ENCODE assay signal across 29 cellular contexts in the genomic region with DNA sequence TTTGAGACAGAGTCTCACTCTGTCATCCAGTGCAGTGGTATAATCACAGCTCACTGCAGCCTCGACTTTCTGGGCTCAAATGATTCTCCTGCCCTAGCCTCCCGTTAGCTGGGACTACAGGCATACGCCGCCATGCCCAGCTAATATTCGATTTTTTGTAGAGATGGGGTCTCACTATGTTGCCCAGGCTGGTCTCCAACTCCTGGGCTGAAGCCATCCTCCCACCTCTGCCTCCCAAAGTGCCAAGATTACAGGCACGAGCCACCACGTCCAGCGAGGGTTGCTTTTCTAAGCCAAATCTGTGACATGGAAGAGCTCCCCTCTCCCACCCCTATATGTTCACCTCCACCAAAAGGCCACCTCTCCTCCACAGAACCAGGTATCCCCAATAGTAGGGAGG. TPM values are rescaled to one million over a fixed set of nuclear protein-coding genes. Genes with fewer than 3 reads are reported as not detected.
DNase-seq lines count a peak whose midpoint lies in the region; ATAC-seq, FAIRE-seq and TF ChIP-seq lines count a peak whose summit lies in the region.
"Had no signal": no experiment of that assay in that cellular context is flagged by ENCODE, and none has a peak within 500 bp of the region (broad histone marks: within the 10 kb centered on the region; RNA-seq: fewer than 3 reads in every experiment).

No MANE protein-coding gene starts in this region.

- TF ChIP-seq RAD21 in HepG2 (CRISPR knock-in tag; IDR thresholded peaks at IDR 0.05) = no peak

- H3K27me3 Mint-ChIP-seq in activated naive CD4-positive, alpha-beta T cell treated with anti-CD3 and anti-CD28 coated beads, Interleukin-2, amount 50 U/mL, for 24 hours = no peaks in the 10 kb centered on the region
- H3K27me3 Mint-ChIP-seq in WTC11 (ENCODE audit: low read depth) = no peaks in the 10 kb centered on the region
- no peaks in the 10 kb centered on the region for H3K27me3 Mint-ChIP-seq in activated CD8-positive, alpha-beta memory T cell treated with anti-CD3 and anti-CD28 coated beads, Interleukin-2, amount 10 ng/mL, durations not matched to agents 7 days and 5 days
- H3K27me3 Mint-ChIP-seq: activated CD4-positive, alpha-beta T cell treated with anti-CD3 and anti-CD28 coated beads for 36 hours; activated naive CD8-positive, alpha-beta T cell had no signal

- intact Hi-C loops in HepG2 (cut with micrococcal nuclease; ENCODE audit: unreplicated experiment) = no loop called here

- peaks cover 2% of the 10 kb centered on the region; the same call in 1 of the 2 replicates for H4K20me1 ChIP-seq in HepG2 (ENCODE audit: insufficient read depth, low read length)

- TF ChIP-seq CTCF in WTC11 (IDR thresholded peaks at IDR 0.05) = no peak
- TF ChIP-seq CTCF in HepG2 (CRISPR knock-in tag; IDR thresholded peaks at IDR 0.05) = no peak

- no peak for FAIRE-seq in HepG2 (lab: Jason Lieb, UNC)
- FAIRE-seq: colon, GM12891, H54 had no signal

- H3K4me3 Mint-ChIP-seq in activated naive CD4-positive, alpha-beta T cell treated with anti-CD3 and anti-CD28 coated beads, Interleukin-2, amount 50 U/mL, for 24 hours = no peak overlapping the region
- no peak overlapping the region for H3K4me3 Mint-ChIP-seq in WTC11
- H3K4me3 Mint-ChIP-seq in activated CD8-positive, alpha-beta memory T cell treated with anti-CD3 and anti-CD28 coated beads, Interleukin-2, amount 10 ng/mL, durations not matched to agents 7 days and 5 days = no peak overlapping the region
- H3K4me3 Mint-ChIP-seq: activated CD4-positive, alpha-beta T cell treated with anti-CD3 and anti-CD28 coated beads for 36 hours; activated naive CD8-positive, alpha-beta T cell; nephron; T-helper 2 cell treated with Interferon-gamma antibody and Interleukin-4, amounts not matched to agents 5 μg/mL and 100 μg/mL, for 36 hours had no signal

- no peak overlapping the region for H2AFZ ChIP-seq in HepG2 (ENCODE audit: low read length)

- no TSS peak for BruUV-seq in HepG2 (replicated peaks; lab: Mats Ljungman, UMichigan)

- peak overlapping the region; percentile 30 for H3K27ac Mint-ChIP-seq in activated naive CD4-positive, alpha-beta T cell treated with anti-CD3 and anti-CD28 coated beads, Interleukin-2, amount 50 U/mL, for 24 hours
- peak overlapping the region in 1 of 2 donors; percentile 14 for H3K27ac Mint-ChIP-seq in activated naive CD4-positive, alpha-beta T cell treated with anti-CD3 and anti-CD28 coated beads, Interleukin-2, amount 50 U/mL, for 72 hours
- H3K27ac Mint-ChIP-seq in WTC11 = no peak overlapping the region
- H3K27ac Mint-ChIP-seq in activated CD8-positive, alpha-beta memory T cell treated with anti-CD3 and anti-CD28 coated beads, Interleukin-2, amount 10 ng/mL, durations not matched to agents 7 days and 5 days = no peak overlapping the region
- H3K27ac Mint-ChIP-seq: activated CD4-positive, alpha-beta T cell treated with anti-CD3 and anti-CD28 coated beads for 36 hours; activated naive CD8-positive, alpha-beta T cell; T-helper 2 cell treated with Interferon-gamma antibody and Interleukin-4, amounts not matched to agents 5 μg/mL and 100 μg/mL, for 36 hours had no signal

- in situ Hi-C loops in HepG2 (cut with HindIII; ENCODE audit: extremely low pct_ligation_motif_present, low pct_unique_long_range_greater_than_20kb) = no loop called here

- no peaks in the 10 kb centered on the region for H3K9me3 ChIP-seq in HepG2 (ENCODE audit: low read length)
- H3K9me3 ChIP-seq: ascending aorta, BE2C, SK-N-SH, testis, uterus had no signal

- POLR2A ChIA-PET in WTC11 (lab: Charles Lee) (interaction anchor here (2.4 kb wide), 1 partner anchor 12 kb away, joined by 7 read pairs; a partner anchor contains a TSS), HepG2 (lab: Yijun Ruan, JAX) (interaction anchor here (0.7 kb wide), 1 partner anchor 11 kb away, joined by 3 read pairs; a partner anchor contains a TSS)

- H3K9ac ChIP-seq in HepG2 (ENCODE audit: insufficient read depth, low read depth, low read length) = no peak overlapping the region
- H3K9ac ChIP-seq: SK-N-SH had no signal

- no peak overlapping the region for H3K4me2 ChIP-seq in HepG2 (ENCODE audit: low read depth, low read length)
- H3K4me2 ChIP-seq: SK-N-SH had no signal

- H3K36me3 ChIP-seq in HepG2 (replicated peaks in 1 of 2; ENCODE audit: control insufficient read depth in 1 of 2, insufficient read depth in 2 of 2, low read length in 2 of 2) = peaks cover 16 to 41% of the 10 kb centered on the region in 2 experiments
- H3K36me3 ChIP-seq: uterus had no signal

- no peak for ATAC-seq in activated naive CD4-positive, alpha-beta T cell treated with anti-CD3 and anti-CD28 coated beads, Interleukin-2, amount 50 U/mL, for 72 hours
- no peak for ATAC-seq in WTC11
- ATAC-seq in HepG2 = no peak
- no peak for ATAC-seq in activated CD8-positive, alpha-beta memory T cell treated with anti-CD3 and anti-CD28 coated beads, Interleukin-2, amount 10 ng/mL, durations not matched to agents 7 days and 5 days
- ATAC-seq: activated CD4-positive, alpha-beta T cell treated with anti-CD3 and anti-CD28 coated beads for 36 hours; Right ventricle myocardium inferior; stimulated activated naive CD8-positive, alpha-beta T cell treated with anti-CD3 and anti-CD28 coated beads, Interleukin-15, Interleukin-2, amounts not matched to agents 100 U/mL and 50 U/mL, for 24 hours had no signal

- no peaks in the 10 kb centered on the region for H3K9me3 Mint-ChIP-seq in activated naive CD4-positive, alpha-beta T cell treated with anti-CD3 and anti-CD28 coated beads, Interleukin-2, amount 50 U/mL, for 24 hours
- H3K9me3 Mint-ChIP-seq in activated naive CD4-positive, alpha-beta T cell treated with anti-CD3 and anti-CD28 coated beads, Interleukin-2, amount 50 U/mL, for 72 hours = no peaks in the 10 kb centered on the region
- peaks cover 6% of the 10 kb centered on the region for H3K9me3 Mint-ChIP-seq in WTC11
- no peaks in the 10 kb centered on the region for H3K9me3 Mint-ChIP-seq in activated CD8-positive, alpha-beta memory T cell treated with anti-CD3 and anti-CD28 coated beads, Interleukin-2, amount 10 ng/mL, durations not matched to agents 7 days and 5 days (ENCODE audit: low read depth)
- H3K9me3 Mint-ChIP-seq: T-helper 2 cell treated with Interferon-gamma antibody and Interleukin-4, amounts not matched to agents 5 μg/mL and 100 μg/mL, for 36 hours had no signal

- H3K27me3 ChIP-seq in HepG2 (ENCODE audit: control insufficient read depth in 1 of 2, insufficient read depth in 2 of 2, low read length in 2 of 2) = no peaks in the 10 kb centered on the region
- H3K27me3 ChIP-seq: ascending aorta, BE2C, testis, uterus had no signal

- WGBS in HepG2 (ENCODE audit: low lambda C conversion rate) = 98% methylated on average over 8 of the region's 8 CpGs

- DNase-seq in activated naive CD4-positive, alpha-beta T cell treated with anti-CD3 and anti-CD28 coated beads, Interleukin-2, amount 50 U/mL, for 72 hours (ENCODE audit: low spot score in 2 of 2) = no peak
- DNase-seq in WTC11 (ENCODE audit: low spot score) (no peak), HepG2 (ENCODE audit: low spot score) (no peak), Kasumi-1 (lab: John Stamatoyannopoulos, UW) (no peak), DMS 273 treated with DMSO at 0.1 percent for 48 hours (lab: John Stamatoyannopoulos, UW) (no peak)
- no peak for DNase-seq in activated CD8-positive, alpha-beta memory T cell treated with anti-CD3 and anti-CD28 coated beads, Interleukin-2, amount 10 ng/mL, durations not matched to agents 7 days and 5 days
- DNase-seq: ACHN; activated CD4-positive, alpha-beta T cell treated with anti-CD3 and anti-CD28 coated beads for 36 hours; BE2C; DMS153; effector CD4-positive, alpha-beta T cell; NCI-H1417; NCI-H2029; NCI-H524 treated with DMSO at 0.1 percent for 48 hours; NK-92 treated with Interleukin-12 subunit alpha and Interleukin-12 subunit beta, amount 100 ng/mL, for 24 hours; SK-N-SH; stimulated activated naive CD8-positive, alpha-beta T cell treated with anti-CD3 and anti-CD28 coated beads, Interleukin-15, Interleukin-2, amounts not matched to agents 100 U/mL and 50 U/mL, for 24 hours; testis; uterus had no signal

- H3K4me1 Mint-ChIP-seq in activated naive CD4-positive, alpha-beta T cell treated with anti-CD3 and anti-CD28 coated beads, Interleukin-2, amount 50 U/mL, for 24 hours = peaks cover 38% of the 10 kb centered on the region
- H3K4me1 Mint-ChIP-seq in WTC11 = peaks cover 30% of the 10 kb centered on the region
- H3K4me1 Mint-ChIP-seq in activated CD8-positive, alpha-beta memory T cell treated with anti-CD3 and anti-CD28 coated beads, Interleukin-2, amount 10 ng/mL, durations not matched to agents 7 days and 5 days = peaks cover 46% of the 10 kb centered on the region

- no peak overlapping the region for H3K4me3 ChIP-seq in HepG2 (replicated peaks in 1 of 3; ENCODE audit: insufficient read depth in 1 of 3, low read depth in 2 of 3, low read length in 3 of 3)
- H3K4me3 ChIP-seq: ascending aorta, testis, uterus had no signal

- H3K27ac ChIP-seq in HepG2 (ENCODE audit: extremely low read length, insufficient read depth, low read length) = no peak overlapping the region
- H3K27ac ChIP-seq: ascending aorta, testis, uterus had no signal

- H3K4me1 ChIP-seq in HepG2 (ENCODE audit: insufficient read depth, low read length) = peaks cover 13% of the 10 kb centered on the region
- H3K4me1 ChIP-seq: ascending aorta had no signal

- peaks cover 9% of the 10 kb centered on the region for H3K36me3 Mint-ChIP-seq in activated naive CD4-positive, alpha-beta T cell treated with anti-CD3 and anti-CD28 coated beads, Interleukin-2, amount 50 U/mL, for 24 hours
- peaks cover 12 to 51% of the 10 kb centered on the region in 2 donors for H3K36me3 Mint-ChIP-seq in activated naive CD4-positive, alpha-beta T cell treated with anti-CD3 and anti-CD28 coated beads, Interleukin-2, amount 50 U/mL, for 72 hours
- H3K36me3 Mint-ChIP-seq in WTC11 = peaks cover 41% of the 10 kb centered on the region
- peaks cover 53% of the 10 kb centered on the region for H3K36me3 Mint-ChIP-seq in activated CD8-positive, alpha-beta memory T cell treated with anti-CD3 and anti-CD28 coated beads, Interleukin-2, amount 10 ng/mL, durations not matched to agents 7 days and 5 days

- peaks cover 56% of the 10 kb centered on the region for H3K79me2 ChIP-seq in HepG2 (ENCODE audit: insufficient read depth, low read length)

- TF ChIP-seq POLR2A in HepG2 (IDR thresholded peaks at IDR 0.05; ENCODE audit: insufficient read depth in 1 of 2, low read depth in 2 of 2, low read length in 2 of 2) = no peak

- CTCF ChIA-PET in WTC11 (lab: Charles Lee) (interaction anchor here (1.2 to 2.2 kb wide), 2 partner anchors 11 to 20 kb away, joined by 7 to 8 read pairs; a partner anchor contains a TSS), HepG2 (lab: Yijun Ruan, JAX; ENCODE audit: low intra/inter-chr PET ratio, low total read pairs) (no interaction called here)
- CTCF ChIA-PET in activated CD8-positive, alpha-beta memory T cell treated with anti-CD3 and anti-CD28 coated beads, Interleukin-2, amount 10 ng/mL, durations not matched to agents 7 days and 5 days (lab: Charles Lee) = interaction anchor here (1.1 kb wide), 1 partner anchor 28 kb away, joined by 3 read pairs; no protein-coding TSS in a partner anchor

- TF ChIP-seq EP300 in HepG2 (IDR thresholded peaks at IDR 0.05; ENCODE audit: low read depth in 2 of 2, low read length in 2 of 2) = no peak
- TF ChIP-seq EP300 in HepG2 (CRISPR knock-in tag; IDR thresholded peaks at IDR 0.05; ENCODE audit: borderline replicate concordance) = no peak

RNA-seq across cellular contexts. Expression of a gene that starts 10.9 kb away (rescaled TPM):
- 10 to 100 TPM in 1 of 2 donors, 1 to 10 TPM in 1; 7.7 to 13.2 TPM for total RNA-seq in activated naive CD4-positive, alpha-beta T cell treated with anti-CD3 and anti-CD28 coated beads, Interleukin-2, amount 50 U/mL, for 72 hours
- total RNA-seq in WTC11 (2021) (9.0 to 10.8 TPM (median 10.8 TPM) in 3 replicates), HepG2 (2016; rRNA removed; fragmentation: Illumina TruSeq; extraction: Trizol) (9.7 and 10.3 TPM in 2 replicates)
- 6.1 and 6.2 TPM in 2 replicates for total RNA-seq in HepG2 (2016; cell fraction: cytosol; rRNA removed; fragmentation: Illumina TruSeq; extraction: Trizol; ENCODE audit: low read depth)
- total RNA-seq in HepG2 (2016; cell fraction: insoluble cytoplasmic fraction; rRNA removed; fragmentation: Illumina TruSeq; extraction: Trizol) = 7.9 and 10.5 TPM in 2 replicates
- 12.6 and 12.7 TPM in 2 replicates for total RNA-seq in HepG2 (2016; cell fraction: membrane; rRNA removed; fragmentation: Illumina TruSeq; extraction: Trizol)
- total RNA-seq in HepG2 (2016; cell fraction: nucleus; rRNA removed; fragmentation: Illumina TruSeq; extraction: Trizol) = 4.6 and 7.3 TPM in 2 replicates
- 4.9 and 5.2 TPM in 2 replicates for polyA plus RNA-seq in HepG2 (2011; rRNA removed)
- 2.7 and 3.7 TPM in 2 replicates for polyA plus RNA-seq in HepG2 (2011; cell fraction: cytosol; rRNA removed)
- polyA plus RNA-seq in HepG2 (2011; cell fraction: nucleus; rRNA removed) = 10.1 and 14.5 TPM in 2 replicates
- polyA plus RNA-seq in HepG2 (2012) = 9.9 and 10.1 TPM in 2 replicates
- polyA plus RNA-seq in HepG2 (2016; cell fraction: cytosol; fragmentation: Illumina TruSeq; extraction: Trizol; ENCODE audit: low read depth) = 16.0 and 17.0 TPM in 2 replicates
- polyA plus RNA-seq in HepG2 (2016; cell fraction: insoluble cytoplasmic fraction; fragmentation: Illumina TruSeq; extraction: Trizol; ENCODE audit: low read depth) = 24.8 and 28.5 TPM in 2 replicates
- polyA plus RNA-seq in HepG2 (2016; cell fraction: membrane; fragmentation: Illumina TruSeq; extraction: Trizol; ENCODE audit: low read depth) = 25.8 and 30.2 TPM in 2 replicates
- polyA plus RNA-seq in HepG2 (2016; cell fraction: nucleus; fragmentation: Illumina TruSeq; extraction: Trizol; ENCODE audit: insufficient read depth, low read depth) = 25.5 and 26.1 TPM in 2 replicates
- 3.5 and 5.9 TPM in 2 replicates for polyA minus RNA-seq in HepG2 (2011; rRNA and poly(A)+ RNA removed; ENCODE audit: low replicate concordance)
- polyA minus RNA-seq in HepG2 (2011; cell fraction: cytosol; rRNA and poly(A)+ RNA removed) = 2.2 and 2.5 TPM in 2 replicates
- polyA minus RNA-seq in HepG2 (2011; cell fraction: nucleus; rRNA and poly(A)+ RNA removed) = 3.1 and 3.4 TPM in 2 replicates
- 10 to 100 TPM in 1 of 2 experiments, 1 to 10 TPM in 1; 8.4 to 13.7 TPM for total RNA-seq in activated CD8-positive, alpha-beta memory T cell treated with anti-CD3 and anti-CD28 coated beads, Interleukin-2, amount 10 ng/mL, durations not matched to agents 7 days and 5 days

RNA-seq across cellular contexts. Expression of a gene that starts 11.2 kb away (rescaled TPM):
- total RNA-seq in activated naive CD4-positive, alpha-beta T cell treated with anti-CD3 and anti-CD28 coated beads, Interleukin-2, amount 50 U/mL, for 72 hours = 100 to 1,000 TPM in 1 of 2 donors, 10 to 100 TPM in 1; 82.5 to 109 TPM
- total RNA-seq in WTC11 (2021) (87.1 to 91.4 TPM (median 90.3 TPM) in 3 replicates), HepG2 (2016; rRNA removed; fragmentation: Illumina TruSeq; extraction: Trizol) (41.5 and 42.1 TPM in 2 replicates)
- 8.4 TPM in 2 replicates for total RNA-seq in HepG2 (2016; cell fraction: cytosol; rRNA removed; fragmentation: Illumina TruSeq; extraction: Trizol; ENCODE audit: low read depth)
- 36.6 and 41.1 TPM in 2 replicates for total RNA-seq in HepG2 (2016; cell fraction: insoluble cytoplasmic fraction; rRNA removed; fragmentation: Illumina TruSeq; extraction: Trizol)
- total RNA-seq in HepG2 (2016; cell fraction: membrane; rRNA removed; fragmentation: Illumina TruSeq; extraction: Trizol) = 28.0 TPM in 2 replicates
- 19.5 and 21.5 TPM in 2 replicates for total RNA-seq in HepG2 (2016; cell fraction: nucleus; rRNA removed; fragmentation: Illumina TruSeq; extraction: Trizol)
- polyA plus RNA-seq in HepG2 (2011; rRNA removed) = 15.4 and 16.5 TPM in 2 replicates
- polyA plus RNA-seq in HepG2 (2011; cell fraction: cytosol; rRNA removed) = 9.8 and 11.5 TPM in 2 replicates
- 18.0 and 18.7 TPM in 2 replicates for polyA plus RNA-seq in HepG2 (2011; cell fraction: nucleus; rRNA removed)
- 24.2 and 25.4 TPM in 2 replicates for polyA plus RNA-seq in HepG2 (2012)
- 4.2 and 4.3 TPM in 2 replicates for polyA plus RNA-seq in HepG2 (2016; cell fraction: cytosol; fragmentation: Illumina TruSeq; extraction: Trizol; ENCODE audit: low read depth)
- 40.3 and 48.5 TPM in 2 replicates for polyA plus RNA-seq in HepG2 (2016; cell fraction: insoluble cytoplasmic fraction; fragmentation: Illumina TruSeq; extraction: Trizol; ENCODE audit: low read depth)
- polyA plus RNA-seq in HepG2 (2016; cell fraction: membrane; fragmentation: Illumina TruSeq; extraction: Trizol; ENCODE audit: low read depth) = 12.2 and 12.4 TPM in 2 replicates
- 48.6 and 52.6 TPM in 2 replicates for polyA plus RNA-seq in HepG2 (2016; cell fraction: nucleus; fragmentation: Illumina TruSeq; extraction: Trizol; ENCODE audit: insufficient read depth, low read depth)
- polyA minus RNA-seq in HepG2 (2011; rRNA and poly(A)+ RNA removed; ENCODE audit: low replicate concordance) = 14.5 and 30.4 TPM in 2 replicates
- polyA minus RNA-seq in HepG2 (2011; cell fraction: cytosol; rRNA and poly(A)+ RNA removed) = 9.9 and 10.3 TPM in 2 replicates
- polyA minus RNA-seq in HepG2 (2011; cell fraction: nucleus; rRNA and poly(A)+ RNA removed) = 7.8 and 8.9 TPM in 2 replicates
- total RNA-seq in activated CD8-positive, alpha-beta memory T cell treated with anti-CD3 and anti-CD28 coated beads, Interleukin-2, amount 10 ng/mL, durations not matched to agents 7 days and 5 days = 100 to 1,000 TPM; 128 to 192 TPM

RNA-seq across cellular contexts. Expression of a gene that starts 21.4 kb away (rescaled TPM):
- total RNA-seq in activated naive CD4-positive, alpha-beta T cell treated with anti-CD3 and anti-CD28 coated beads, Interleukin-2, amount 50 U/mL, for 72 hours = 10 to 100 TPM in 1 of 2 donors, 1 to 10 TPM in 1; 6.3 to 11.1 TPM
- 0.83 to 1.4 TPM (median 0.99 TPM) in 3 replicates for total RNA-seq in WTC11 (2021)
- not detected in 2 replicates for total RNA-seq in HepG2 (2016; rRNA removed; fragmentation: Illumina TruSeq; extraction: Trizol)
- total RNA-seq in HepG2 (2016; cell fraction: cytosol; rRNA removed; fragmentation: Illumina TruSeq; extraction: Trizol; ENCODE audit: low read depth) = not detected in 2 replicates
- 0.18 and 0.30 TPM in 2 replicates for total RNA-seq in HepG2 (2016; cell fraction: insoluble cytoplasmic fraction; rRNA removed; fragmentation: Illumina TruSeq; extraction: Trizol)
- not detected in 2 replicates for total RNA-seq in HepG2 (2016; cell fraction: membrane; rRNA removed; fragmentation: Illumina TruSeq; extraction: Trizol)
- total RNA-seq in HepG2 (2016; cell fraction: nucleus; rRNA removed; fragmentation: Illumina TruSeq; extraction: Trizol) = not detected in 2 replicates
- polyA plus RNA-seq in HepG2 (2011; rRNA removed) = not detected in 2 replicates
- polyA plus RNA-seq in HepG2 (2011; cell fraction: cytosol; rRNA removed) = 0.08 TPM in 1 of 2 replicates, not detected in the other
- 0.16 and 0.28 TPM in 2 replicates for polyA plus RNA-seq in HepG2 (2011; cell fraction: nucleus; rRNA removed)
- 0.50 TPM in 1 of 2 replicates, not detected in the other for polyA plus RNA-seq in HepG2 (2012)
- polyA plus RNA-seq in HepG2 (2016; cell fraction: cytosol; fragmentation: Illumina TruSeq; extraction: Trizol; ENCODE audit: low read depth) = 0.29 TPM in 1 of 2 replicates, not detected in the other
- not detected in 2 replicates for polyA plus RNA-seq in HepG2 (2016; cell fraction: insoluble cytoplasmic fraction; fragmentation: Illumina TruSeq; extraction: Trizol; ENCODE audit: low read depth)
- polyA plus RNA-seq in HepG2 (2016; cell fraction: membrane; fragmentation: Illumina TruSeq; extraction: Trizol; ENCODE audit: low read depth) = not detected in 2 replicates
- not detected in 2 replicates for polyA plus RNA-seq in HepG2 (2016; cell fraction: nucleus; fragmentation: Illumina TruSeq; extraction: Trizol; ENCODE audit: insufficient read depth, low read depth)
- polyA minus RNA-seq in HepG2 (2011; rRNA and poly(A)+ RNA removed; ENCODE audit: low replicate concordance) = 0.09 TPM in 1 of 2 replicates, not detected in the other
- not detected in 2 replicates for polyA minus RNA-seq in HepG2 (2011; cell fraction: cytosol; rRNA and poly(A)+ RNA removed)
- not detected in 2 replicates for polyA minus RNA-seq in HepG2 (2011; cell fraction: nucleus; rRNA and poly(A)+ RNA removed)
- total RNA-seq in activated CD8-positive, alpha-beta memory T cell treated with anti-CD3 and anti-CD28 coated beads, Interleukin-2, amount 10 ng/mL, durations not matched to agents 7 days and 5 days = 10 to 100 TPM in 1 of 2 experiments, 1 to 10 TPM in 1; 1.7 to 12.3 TPM
- total RNA-seq: osteocyte had no signal

RNA-seq across cellular contexts. Expression of a gene that starts 40.6 kb away (rescaled TPM):
- 10 to 100 TPM; 28.8 to 53.0 TPM for total RNA-seq in activated naive CD4-positive, alpha-beta T cell treated with anti-CD3 and anti-CD28 coated beads, Interleukin-2, amount 50 U/mL, for 72 hours
- total RNA-seq in WTC11 (2021) (44.4 to 52.8 TPM (median 46.7 TPM) in 3 replicates), HepG2 (2016; rRNA removed; fragmentation: Illumina TruSeq; extraction: Trizol) (3.6 and 9.7 TPM in 2 replicates)
- total RNA-seq in HepG2 (2016; cell fraction: cytosol; rRNA removed; fragmentation: Illumina TruSeq; extraction: Trizol; ENCODE audit: low read depth) = 3.6 and 4.6 TPM in 2 replicates
- 4.5 and 10.0 TPM in 2 replicates for total RNA-seq in HepG2 (2016; cell fraction: insoluble cytoplasmic fraction; rRNA removed; fragmentation: Illumina TruSeq; extraction: Trizol)
- total RNA-seq in HepG2 (2016; cell fraction: membrane; rRNA removed; fragmentation: Illumina TruSeq; extraction: Trizol) = 7.6 and 8.5 TPM in 2 replicates
- total RNA-seq in HepG2 (2016; cell fraction: nucleus; rRNA removed; fragmentation: Illumina TruSeq; extraction: Trizol) = 8.6 and 13.7 TPM in 2 replicates
- 16.9 and 21.6 TPM in 2 replicates for polyA plus RNA-seq in HepG2 (2011; rRNA removed)
- 7.9 and 12.0 TPM in 2 replicates for polyA plus RNA-seq in HepG2 (2011; cell fraction: cytosol; rRNA removed)
- polyA plus RNA-seq in HepG2 (2011; cell fraction: nucleus; rRNA removed) = 83.8 and 108 TPM in 2 replicates
- polyA plus RNA-seq in HepG2 (2012) = 19.0 and 23.3 TPM in 2 replicates
- polyA plus RNA-seq in HepG2 (2016; cell fraction: cytosol; fragmentation: Illumina TruSeq; extraction: Trizol; ENCODE audit: low read depth) = 4.7 and 5.1 TPM in 2 replicates
- 10.7 and 15.1 TPM in 2 replicates for polyA plus RNA-seq in HepG2 (2016; cell fraction: insoluble cytoplasmic fraction; fragmentation: Illumina TruSeq; extraction: Trizol; ENCODE audit: low read depth)
- 9.3 and 10.8 TPM in 2 replicates for polyA plus RNA-seq in HepG2 (2016; cell fraction: membrane; fragmentation: Illumina TruSeq; extraction: Trizol; ENCODE audit: low read depth)
- 45.7 and 46.6 TPM in 2 replicates for polyA plus RNA-seq in HepG2 (2016; cell fraction: nucleus; fragmentation: Illumina TruSeq; extraction: Trizol; ENCODE audit: insufficient read depth, low read depth)
- 14.8 and 17.4 TPM in 2 replicates for polyA minus RNA-seq in HepG2 (2011; rRNA and poly(A)+ RNA removed; ENCODE audit: low replicate concordance)
- 9.8 and 11.2 TPM in 2 replicates for polyA minus RNA-seq in HepG2 (2011; cell fraction: cytosol; rRNA and poly(A)+ RNA removed)
- 16.0 and 24.2 TPM in 2 replicates for polyA minus RNA-seq in HepG2 (2011; cell fraction: nucleus; rRNA and poly(A)+ RNA removed)
- total RNA-seq in activated CD8-positive, alpha-beta memory T cell treated with anti-CD3 and anti-CD28 coated beads, Interleukin-2, amount 10 ng/mL, durations not matched to agents 7 days and 5 days = 10 to 100 TPM; 26.2 to 39.3 TPM

RNA-seq across cellular contexts. Expression of a gene that starts 40.9 kb away (rescaled TPM):
- total RNA-seq in activated naive CD4-positive, alpha-beta T cell treated with anti-CD3 and anti-CD28 coated beads, Interleukin-2, amount 50 U/mL, for 72 hours = 10 to 100 TPM; 16.9 to 34.4 TPM
- total RNA-seq in WTC11 (2021) (41.9 to 47.8 TPM (median 46.5 TPM) in 3 replicates), HepG2 (2016; rRNA removed; fragmentation: Illumina TruSeq; extraction: Trizol) (10.9 and 13.5 TPM in 2 replicates)
- 6.3 and 7.3 TPM in 2 replicates for total RNA-seq in HepG2 (2016; cell fraction: cytosol; rRNA removed; fragmentation: Illumina TruSeq; extraction: Trizol; ENCODE audit: low read depth)
- 10.3 and 14.9 TPM in 2 replicates for total RNA-seq in HepG2 (2016; cell fraction: insoluble cytoplasmic fraction; rRNA removed; fragmentation: Illumina TruSeq; extraction: Trizol)
- 14.8 and 16.5 TPM in 2 replicates for total RNA-seq in HepG2 (2016; cell fraction: membrane; rRNA removed; fragmentation: Illumina TruSeq; extraction: Trizol)
- 12.4 and 13.6 TPM in 2 replicates for total RNA-seq in HepG2 (2016; cell fraction: nucleus; rRNA removed; fragmentation: Illumina TruSeq; extraction: Trizol)
- 27.8 and 30.0 TPM in 2 replicates for polyA plus RNA-seq in HepG2 (2011; rRNA removed)
- polyA plus RNA-seq in HepG2 (2011; cell fraction: cytosol; rRNA removed) = 29.0 and 32.7 TPM in 2 replicates
- polyA plus RNA-seq in HepG2 (2011; cell fraction: nucleus; rRNA removed) = 56.2 and 76.4 TPM in 2 replicates
- 19.5 and 19.7 TPM in 2 replicates for polyA plus RNA-seq in HepG2 (2012)
- polyA plus RNA-seq in HepG2 (2016; cell fraction: cytosol; fragmentation: Illumina TruSeq; extraction: Trizol; ENCODE audit: low read depth) = 22.7 and 24.3 TPM in 2 replicates
- polyA plus RNA-seq in HepG2 (2016; cell fraction: insoluble cytoplasmic fraction; fragmentation: Illumina TruSeq; extraction: Trizol; ENCODE audit: low read depth) = 43.5 and 52.7 TPM in 2 replicates
- 46.7 and 51.1 TPM in 2 replicates for polyA plus RNA-seq in HepG2 (2016; cell fraction: membrane; fragmentation: Illumina TruSeq; extraction: Trizol; ENCODE audit: low read depth)
- 55.9 and 59.4 TPM in 2 replicates for polyA plus RNA-seq in HepG2 (2016; cell fraction: nucleus; fragmentation: Illumina TruSeq; extraction: Trizol; ENCODE audit: insufficient read depth, low read depth)
- polyA minus RNA-seq in HepG2 (2011; rRNA and poly(A)+ RNA removed; ENCODE audit: low replicate concordance) = 25.3 and 37.7 TPM in 2 replicates
- 13.0 and 14.0 TPM in 2 replicates for polyA minus RNA-seq in HepG2 (2011; cell fraction: cytosol; rRNA and poly(A)+ RNA removed)
- 21.9 and 22.5 TPM in 2 replicates for polyA minus RNA-seq in HepG2 (2011; cell fraction: nucleus; rRNA and poly(A)+ RNA removed)
- total RNA-seq in activated CD8-positive, alpha-beta memory T cell treated with anti-CD3 and anti-CD28 coated beads, Interleukin-2, amount 10 ng/mL, durations not matched to agents 7 days and 5 days = 10 to 100 TPM; 13.4 to 21.2 TPM
